ENCODE assay signal across 23 cellular contexts in genomic region chr12:30837595-30837994, GRCh38.
"Had no signal": no experiment of that assay in that cellular context is flagged by ENCODE, and none has a peak within 500 bp of the region (broad histone marks: within the 10 kb centered on the region; RNA-seq: fewer than 3 reads in every experiment).

No MANE protein-coding gene starts in this region.

- DNase-seq: activated CD4-positive, alpha-beta T cell treated with anti-CD3 and anti-CD28 coated beads, Interleukin-2, amount 10 ng/mL, durations not matched to agents 7 days and 5 days; activated CD8-positive, alpha-beta memory T cell treated with anti-CD3 and anti-CD28 coated beads for 24 hours; activated gamma-delta T cell treated with Interleukin-2 at 50 U/mL for 16 hours; activated naive CD8-positive, alpha-beta T cell treated with anti-CD3 and anti-CD28 coated beads for 36 hours; amygdala; cortex of kidney; effector CD4-positive, alpha-beta T cell; glutamatergic neuron; kidney glomerular epithelial cell; left ventricle myocardium superior; occipital lobe; psoas muscle; sigmoid colon; spleen; stimulated activated CD4-positive, alpha-beta T cell treated with anti-CD3 and anti-CD28 coated beads, Interleukin-1b, Interleukin-23, amount 100 ng/mL, for 48 hours; stomach; T-helper 2 cell; testis; upper lobe of left lung had no signal

- H3K4me1 Mint-ChIP-seq: activated CD4-positive, alpha-beta T cell treated with anti-CD3 and anti-CD28 coated beads, Interleukin-2, amount 10 ng/mL, durations not matched to agents 7 days and 5 days; activated naive CD8-positive, alpha-beta T cell treated with anti-CD3 and anti-CD28 coated beads for 36 hours; brain; central memory CD8-positive, alpha-beta T cell; memory B cell had no signal

- ATAC-seq: left ventricle myocardium superior; natural killer cell treated with Interleukin-12 subunit alpha and Interleukin-12 subunit beta and Interleukin-15 and Interleukin-18, amount 100 ng/mL, for 72 hours; psoas muscle had no signal

- H3K36me3 Mint-ChIP-seq: activated naive CD8-positive, alpha-beta T cell treated with anti-CD3 and anti-CD28 coated beads for 36 hours; brain; memory B cell; natural killer cell treated with Interleukin-12 subunit alpha and Interleukin-12 subunit beta and Interleukin-15 and Interleukin-18, amount 100 ng/mL, for 72 hours had no signal

- H3K27ac Mint-ChIP-seq: activated CD4-positive, alpha-beta T cell treated with anti-CD3 and anti-CD28 coated beads, Interleukin-2, amount 10 ng/mL, durations not matched to agents 7 days and 5 days; activated naive CD8-positive, alpha-beta T cell treated with anti-CD3 and anti-CD28 coated beads for 36 hours; brain; memory B cell; natural killer cell treated with Interleukin-12 subunit alpha and Interleukin-12 subunit beta and Interleukin-15 and Interleukin-18, amount 100 ng/mL, for 72 hours had no signal

- H3K4me3 Mint-ChIP-seq: activated CD4-positive, alpha-beta T cell treated with anti-CD3 and anti-CD28 coated beads, Interleukin-2, amount 10 ng/mL, durations not matched to agents 7 days and 5 days; activated naive CD8-positive, alpha-beta T cell treated with anti-CD3 and anti-CD28 coated beads for 36 hours; brain; central memory CD8-positive, alpha-beta T cell; memory B cell; natural killer cell treated with Interleukin-12 subunit alpha and Interleukin-12 subunit beta and Interleukin-15 and Interleukin-18, amount 100 ng/mL, for 72 hours had no signal

- H3K9me3 Mint-ChIP-seq: activated CD4-positive, alpha-beta T cell treated with anti-CD3 and anti-CD28 coated beads, Interleukin-2, amount 10 ng/mL, durations not matched to agents 7 days and 5 days; activated naive CD8-positive, alpha-beta T cell treated with anti-CD3 and anti-CD28 coated beads for 36 hours; central memory CD8-positive, alpha-beta T cell; memory B cell; natural killer cell treated with Interleukin-12 subunit alpha and Interleukin-12 subunit beta and Interleukin-15 and Interleukin-18, amount 100 ng/mL, for 72 hours had no signal
